1 cellular context compared by ENCODE assay signal in the genomic region with DNA sequence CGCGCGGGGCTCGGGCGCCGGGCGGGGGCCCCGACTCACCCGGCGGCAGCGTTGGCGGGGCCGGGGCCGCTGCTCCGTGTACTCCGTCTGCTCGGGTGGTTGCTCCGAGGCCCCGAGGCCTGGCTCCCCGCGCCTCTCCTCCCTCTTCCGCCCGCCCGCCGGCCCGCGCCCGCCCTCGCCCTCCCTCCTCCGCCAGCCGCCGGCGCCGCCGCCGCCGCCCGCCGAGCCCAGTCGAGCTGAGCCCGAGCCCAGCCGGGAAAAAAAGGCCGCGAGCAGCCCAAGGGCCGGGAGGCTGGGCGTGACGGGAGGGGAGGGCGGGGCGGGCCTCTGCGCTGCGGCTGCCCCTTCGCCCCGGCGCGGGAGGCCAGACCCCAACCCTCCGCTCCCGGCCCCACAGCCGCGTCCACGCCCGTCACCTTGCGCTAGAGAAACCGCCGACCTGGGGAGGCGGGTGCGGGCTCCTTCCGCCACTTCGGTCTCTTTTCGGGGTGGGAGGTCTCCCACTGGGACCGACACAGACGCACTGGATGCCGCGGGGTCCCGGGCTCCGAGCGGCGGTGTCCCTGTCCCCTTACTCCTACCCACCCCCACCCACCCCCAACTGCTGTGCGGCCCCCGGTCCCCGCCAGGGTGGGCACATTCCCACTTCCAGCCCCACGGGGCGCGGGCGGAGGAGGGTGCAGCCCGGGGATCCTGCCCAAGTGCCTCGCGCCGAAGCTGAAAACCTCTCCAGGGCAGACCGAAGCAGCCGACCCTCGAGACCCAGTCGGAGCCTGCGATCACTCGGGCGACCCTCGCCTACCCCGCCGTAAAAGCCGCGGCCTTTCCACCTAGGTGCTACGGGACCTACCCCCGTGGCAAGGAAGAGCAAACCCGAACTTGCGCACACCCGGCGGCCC.
TF ChIP-seq lines count a peak whose summit lies in the region.

A gene with protein sequence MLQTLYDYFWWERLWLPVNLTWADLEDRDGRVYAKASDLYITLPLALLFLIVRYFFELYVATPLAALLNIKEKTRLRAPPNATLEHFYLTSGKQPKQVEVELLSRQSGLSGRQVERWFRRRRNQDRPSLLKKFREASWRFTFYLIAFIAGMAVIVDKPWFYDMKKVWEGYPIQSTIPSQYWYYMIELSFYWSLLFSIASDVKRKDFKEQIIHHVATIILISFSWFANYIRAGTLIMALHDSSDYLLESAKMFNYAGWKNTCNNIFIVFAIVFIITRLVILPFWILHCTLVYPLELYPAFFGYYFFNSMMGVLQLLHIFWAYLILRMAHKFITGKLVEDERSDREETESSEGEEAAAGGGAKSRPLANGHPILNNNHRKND (minus strand): TSS at position 256 of the 899 bp plus-strand sequence. CDS start 5,745 bp downstream, outside the sequence.

TF ChIP-seq in GM12878, 131 proteins besides CTCF, POLR2A, EP300 and RAD21 (continued from another document):
- TF ChIP-seq, protein P1, sequence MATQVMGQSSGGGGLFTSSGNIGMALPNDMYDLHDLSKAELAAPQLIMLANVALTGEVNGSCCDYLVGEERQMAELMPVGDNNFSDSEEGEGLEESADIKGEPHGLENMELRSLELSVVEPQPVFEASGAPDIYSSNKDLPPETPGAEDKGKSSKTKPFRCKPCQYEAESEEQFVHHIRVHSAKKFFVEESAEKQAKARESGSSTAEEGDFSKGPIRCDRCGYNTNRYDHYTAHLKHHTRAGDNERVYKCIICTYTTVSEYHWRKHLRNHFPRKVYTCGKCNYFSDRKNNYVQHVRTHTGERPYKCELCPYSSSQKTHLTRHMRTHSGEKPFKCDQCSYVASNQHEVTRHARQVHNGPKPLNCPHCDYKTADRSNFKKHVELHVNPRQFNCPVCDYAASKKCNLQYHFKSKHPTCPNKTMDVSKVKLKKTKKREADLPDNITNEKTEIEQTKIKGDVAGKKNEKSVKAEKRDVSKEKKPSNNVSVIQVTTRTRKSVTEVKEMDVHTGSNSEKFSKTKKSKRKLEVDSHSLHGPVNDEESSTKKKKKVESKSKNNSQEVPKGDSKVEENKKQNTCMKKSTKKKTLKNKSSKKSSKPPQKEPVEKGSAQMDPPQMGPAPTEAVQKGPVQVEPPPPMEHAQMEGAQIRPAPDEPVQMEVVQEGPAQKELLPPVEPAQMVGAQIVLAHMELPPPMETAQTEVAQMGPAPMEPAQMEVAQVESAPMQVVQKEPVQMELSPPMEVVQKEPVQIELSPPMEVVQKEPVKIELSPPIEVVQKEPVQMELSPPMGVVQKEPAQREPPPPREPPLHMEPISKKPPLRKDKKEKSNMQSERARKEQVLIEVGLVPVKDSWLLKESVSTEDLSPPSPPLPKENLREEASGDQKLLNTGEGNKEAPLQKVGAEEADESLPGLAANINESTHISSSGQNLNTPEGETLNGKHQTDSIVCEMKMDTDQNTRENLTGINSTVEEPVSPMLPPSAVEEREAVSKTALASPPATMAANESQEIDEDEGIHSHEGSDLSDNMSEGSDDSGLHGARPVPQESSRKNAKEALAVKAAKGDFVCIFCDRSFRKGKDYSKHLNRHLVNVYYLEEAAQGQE (IDR thresholded peaks at IDR 0.05; ENCODE audit: low read depth, low read length), result no peak
- TF ChIP-seq BHLHE40 (IDR thresholded peaks at IDR 0.05; ENCODE audit: borderline replicate concordance in 1 of 2, low read depth in 2 of 2, low read length in 1 of 2), result peak in 1 of 2 experiments; percentile 32; a peak in 2 of 4 replicates
- TF ChIP-seq, protein P2, sequence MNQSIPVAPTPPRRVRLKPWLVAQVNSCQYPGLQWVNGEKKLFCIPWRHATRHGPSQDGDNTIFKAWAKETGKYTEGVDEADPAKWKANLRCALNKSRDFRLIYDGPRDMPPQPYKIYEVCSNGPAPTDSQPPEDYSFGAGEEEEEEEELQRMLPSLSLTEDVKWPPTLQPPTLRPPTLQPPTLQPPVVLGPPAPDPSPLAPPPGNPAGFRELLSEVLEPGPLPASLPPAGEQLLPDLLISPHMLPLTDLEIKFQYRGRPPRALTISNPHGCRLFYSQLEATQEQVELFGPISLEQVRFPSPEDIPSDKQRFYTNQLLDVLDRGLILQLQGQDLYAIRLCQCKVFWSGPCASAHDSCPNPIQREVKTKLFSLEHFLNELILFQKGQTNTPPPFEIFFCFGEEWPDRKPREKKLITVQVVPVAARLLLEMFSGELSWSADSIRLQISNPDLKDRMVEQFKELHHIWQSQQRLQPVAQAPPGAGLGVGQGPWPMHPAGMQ (IDR thresholded peaks at IDR 0.05; ENCODE audit: borderline replicate concordance), result no peak
